Comparison of ENCODE assay signal across 25 cellular contexts in genomic region chr20:46276531-46276930, GRCh38. TPM values are rescaled to one million over a fixed set of nuclear protein-coding genes. Genes with fewer than 3 reads are reported as not detected.
"Had no signal": no experiment of that assay in that cellular context is flagged by ENCODE, and none has a peak within 500 bp of the region (broad histone marks: within the 10 kb centered on the region; RNA-seq: fewer than 3 reads in every experiment).

No MANE protein-coding gene starts in this region.

- H3K4me1 Mint-ChIP-seq: activated B cell treated with CpG ODN at 0.5 μM for 24 hours; activated CD4-positive, alpha-beta T cell treated with anti-CD3 and anti-CD28 coated beads, Interleukin-2, amount 10 ng/mL, durations not matched to agents 24 days and 14 days; activated CD8-positive, alpha-beta memory T cell treated with anti-CD3 and anti-CD28 coated beads, Interleukin-2, amount 10 ng/mL, durations not matched to agents 7 days and 5 days; T-cell had no signal

- H3K36me3 Mint-ChIP-seq: activated CD8-positive, alpha-beta memory T cell treated with anti-CD3 and anti-CD28 coated beads, Interleukin-2, amount 10 ng/mL, durations not matched to agents 7 days and 5 days; activated naive CD8-positive, alpha-beta T cell; T-cell had no signal

- H3K27ac ChIP-seq: brain microvascular endothelial cell, SK-N-MC had no signal

- ATAC-seq: activated CD8-positive, alpha-beta memory T cell treated with anti-CD3 and anti-CD28 coated beads, Interleukin-2, amount 10 ng/mL, durations not matched to agents 7 days and 5 days; activated T-cell treated with anti-CD3 and anti-CD28 coated beads, Interleukin-2, amount 50 U/mL, for 4 hours; PC-3; T-cell had no signal

- H3K27ac Mint-ChIP-seq: activated B cell treated with CpG ODN at 0.5 μM for 24 hours; activated CD4-positive, alpha-beta T cell treated with anti-CD3 and anti-CD28 coated beads, Interleukin-2, amount 10 ng/mL, durations not matched to agents 24 days and 14 days; activated CD8-positive, alpha-beta memory T cell treated with anti-CD3 and anti-CD28 coated beads, Interleukin-2, amount 10 ng/mL, durations not matched to agents 7 days and 5 days; activated naive CD4-positive, alpha-beta T cell treated with anti-CD3 and anti-CD28 coated beads for 36 hours; activated naive CD8-positive, alpha-beta T cell; T-cell had no signal

- DNase-seq: activated B cell treated with CpG ODN at 0.5 μM for 24 hours; activated CD4-positive, alpha-beta T cell treated with anti-CD3 and anti-CD28 coated beads for 1 hour; activated CD4-positive, alpha-beta T cell treated with anti-CD3 and anti-CD28 coated beads, Interleukin-2, amount 10 ng/mL, durations not matched to agents 24 days and 14 days; activated CD4-positive, alpha-beta T cell treated with anti-CD3 and anti-CD28 coated beads, Interleukin-2, amount 50 U/mL, for 48 hours; activated CD8-positive, alpha-beta memory T cell treated with anti-CD3 and anti-CD28 coated beads, Interleukin-2, amount 10 ng/mL, durations not matched to agents 7 days and 5 days; activated gamma-delta T cell; activated naive CD4-positive, alpha-beta T cell treated with anti-CD3 and anti-CD28 coated beads for 36 hours; activated T-cell treated with anti-CD3 and anti-CD28 coated beads, Interleukin-2, amount 50 U/mL, for 4 hours; amygdala; brain microvascular endothelial cell; cerebellar nuclear complex; NCI-H1048; NCI-H146; NCI-H187 treated with DMSO at 0.1 percent for 48 hours; NCI-H2081 treated with DMSO at 0.1 percent for 48 hours; NCI-H446; NCI-H524; PC-3; T-cell; T-helper 2 cell; T1000 had no signal

- FAIRE-seq: RCC 7860, TTC549 had no signal

- H3K36me3 ChIP-seq: brain microvascular endothelial cell had no signal

- H3K4me3 ChIP-seq: SK-N-MC had no signal

- H3K9me3 Mint-ChIP-seq: activated CD4-positive, alpha-beta T cell treated with anti-CD3 and anti-CD28 coated beads, Interleukin-2, amount 10 ng/mL, durations not matched to agents 24 days and 14 days had no signal

- H3K4me3 Mint-ChIP-seq: activated B cell treated with CpG ODN at 0.5 μM for 24 hours; activated CD4-positive, alpha-beta T cell treated with anti-CD3 and anti-CD28 coated beads, Interleukin-2, amount 10 ng/mL, durations not matched to agents 24 days and 14 days; activated CD8-positive, alpha-beta memory T cell treated with anti-CD3 and anti-CD28 coated beads, Interleukin-2, amount 10 ng/mL, durations not matched to agents 7 days and 5 days; activated naive CD4-positive, alpha-beta T cell treated with anti-CD3 and anti-CD28 coated beads for 36 hours; activated naive CD8-positive, alpha-beta T cell; activated T-cell treated with anti-CD3 and anti-CD28 coated beads, Interleukin-2, amount 50 U/mL, for 4 hours; T-cell had no signal

RNA-seq across cellular contexts. Expression of gene CDH22, which starts 31.8 kb away (rescaled TPM):
- total RNA-seq: activated CD4-positive, alpha-beta T cell treated with anti-CD3 and anti-CD28 coated beads, Interleukin-2, amount 10 ng/mL, durations not matched to agents 24 days and 14 days; activated CD8-positive, alpha-beta memory T cell treated with anti-CD3 and anti-CD28 coated beads, Interleukin-2, amount 10 ng/mL, durations not matched to agents 7 days and 5 days; activated T-cell treated with anti-CD3 and anti-CD28 coated beads, Interleukin-2, amount 50 U/mL, for 4 hours; PC-3; T-cell had no signal
